Comparison of ENCODE assay signal across 1 cellular context in the genomic region with DNA sequence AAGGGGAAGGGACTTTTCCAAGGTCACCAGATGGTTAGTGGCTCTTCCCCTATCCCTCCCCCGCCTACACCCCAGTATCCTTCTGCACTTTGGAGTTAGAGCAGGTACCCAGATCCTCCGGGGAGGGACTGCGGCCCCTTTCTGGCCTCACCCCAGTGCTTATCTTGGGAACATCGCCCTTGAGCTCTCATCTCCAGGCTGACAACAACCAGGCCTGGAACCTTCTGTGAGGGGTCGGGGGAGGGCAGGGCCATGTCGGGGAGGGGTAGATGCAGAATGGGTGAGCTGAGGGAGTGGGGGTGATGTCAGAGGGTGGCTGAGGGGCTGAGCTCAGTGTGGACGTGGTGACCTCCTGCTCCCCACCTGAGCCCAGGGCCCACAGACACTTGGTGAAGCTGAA.
TF ChIP-seq lines count a peak whose summit lies in the region.

No MANE protein-coding gene starts in this region.

TF ChIP-seq in H1, 55 proteins besides CTCF, POLR2A, EP300 and RAD21:
- TF ChIP-seq CREB1 (IDR thresholded peaks at IDR 0.05) (no peak), CHD1 (IDR thresholded peaks at IDR 0.05; ENCODE audit: low read depth, low read length) (no peak), POU5F1 (IDR thresholded peaks at IDR 0.05; ENCODE audit: low read depth, low read length) (no peak), SP4 (IDR thresholded peaks at IDR 0.05; ENCODE audit: low read length) (no peak), JUN (IDR thresholded peaks at IDR 0.05; ENCODE audit: low read depth, low read length) (no peak), CBX8 (IDR thresholded peaks at IDR 0.05; ENCODE audit: borderline replicate concordance, low read depth, low read length) (no peak), MAFK (IDR thresholded peaks at IDR 0.05; ENCODE audit: low read depth, low read length) (no peak), GABPA (IDR thresholded peaks at IDR 0.05; ENCODE audit: borderline replicate concordance, insufficient read depth, low read length) (no peak), JUND (IDR thresholded peaks at IDR 0.05; ENCODE audit: low read length) (no peak), TAF1 (IDR thresholded peaks at IDR 0.05; ENCODE audit: low read depth, low read length) (no peak), CEBPB (IDR thresholded peaks at IDR 0.05; ENCODE audit: low read depth, low read length) (no peak), CBX5 (IDR thresholded peaks at IDR 0.05; ENCODE audit: low read depth, low read length) (no peak), POLR2AphosphoS5 (IDR thresholded peaks at IDR 0.05; ENCODE audit: low read depth, low read length) (no peak)
